8 cellular contexts compared by ENCODE assay signal in the genomic region with DNA sequence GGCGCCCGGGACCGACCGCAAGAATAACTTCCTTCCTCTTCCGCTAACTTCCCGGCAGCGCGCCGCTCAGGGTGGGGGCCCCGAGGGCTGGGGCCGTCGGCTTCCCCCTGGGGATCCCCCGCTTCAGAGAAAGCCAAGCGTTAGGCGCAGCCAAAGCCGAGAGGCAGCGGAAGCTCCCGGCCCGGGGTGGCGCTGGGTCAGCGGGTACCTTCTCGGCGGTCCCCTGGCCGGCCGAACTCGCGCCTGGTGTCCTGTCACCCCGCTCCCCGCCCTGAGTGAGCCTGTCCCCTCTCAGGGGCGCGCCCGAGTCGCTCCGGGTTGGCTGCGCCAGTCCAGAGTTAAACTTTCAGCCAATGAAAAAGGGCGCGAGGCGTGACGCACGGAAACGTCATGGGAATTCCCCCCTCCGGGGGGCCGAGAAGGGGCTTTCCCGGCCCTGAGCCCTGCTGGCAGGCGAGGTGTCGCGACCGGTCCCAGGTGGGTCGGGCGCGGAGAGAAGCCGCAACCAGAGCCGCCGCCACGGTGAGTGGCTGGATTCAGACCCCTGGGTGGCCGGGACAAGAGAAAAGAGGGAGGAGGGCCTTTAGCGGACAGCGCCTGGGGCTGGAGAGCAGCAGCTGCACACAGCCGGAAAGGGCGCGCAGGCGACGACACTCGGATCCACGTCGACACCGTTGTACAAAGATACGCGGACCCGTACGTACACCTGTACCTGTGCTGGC.
DNase-seq lines count a peak whose midpoint lies in the region; ATAC-seq and TF ChIP-seq lines count a peak whose summit lies in the region.

No MANE protein-coding gene starts in this region.

- H3K9me3 ChIP-seq in HUES48 (ENCODE audit: control insufficient read depth, insufficient read depth, low read length), result no peaks in the 10 kb centered on the region
- no peaks in the 10 kb centered on the region for H3K9me3 ChIP-seq in neutrophil

- H3K27me3 ChIP-seq in HUES48 (ENCODE audit: control insufficient read depth, insufficient read depth, low read length) (peaks cover 26% of the 10 kb centered on the region), neutrophil (peaks cover 33% of the 10 kb centered on the region)

- DNase-seq in DMS53 treated with DMSO at 0.1 percent for 48 hours (lab: John Stamatoyannopoulos, UW; ENCODE audit: unreplicated experiment), result peak; percentile 85
- DNase-seq in SHP77 treated with DMSO at 0.1 percent for 48 hours (lab: John Stamatoyannopoulos, UW), result peak; percentile 61
- peak; percentile 99 for DNase-seq in activated gamma-delta T cell treated with anti-CD3 and anti-CD28 coated beads, Interleukin-2, amount 50 U/mL, for 16 hours (ENCODE audit: low read depth)
- DNase-seq in foreskin melanocyte, result peak; percentile 89
- DNase-seq in substantia nigra (lab: John Stamatoyannopoulos, UW), result peak; percentile 47 to 94 (median 81)

- no peak for TF ChIP-seq CTCF in neutrophil (IDR thresholded peaks at IDR 0.05)

- peak overlapping the region; percentile 42 for H3K9ac ChIP-seq in HUES48 (ENCODE audit: low read depth, low read length)

- peak; percentile 79 for ATAC-seq in GM21423 (IDR thresholded peaks at IDR 0.05; ENCODE audit: unreplicated experiment)

- H3K27ac ChIP-seq in HUES48 (ENCODE audit: low read depth, low read length) (peak overlapping the region; percentile 86), neutrophil (peak overlapping the region; percentile 97), substantia nigra (ENCODE audit: low read depth, low read length, poor library complexity, severe bottlenecking) (peak overlapping the region; percentile 82)

- H3K4me3 ChIP-seq in HUES48 (ENCODE audit: low read depth, low read length), result peak overlapping the region; percentile 84
- H3K4me3 ChIP-seq in neutrophil (ENCODE audit: low read depth in 1 of 2, low read length in 1 of 2), result peak overlapping the region; percentile 85 to 99

- H3K36me3 ChIP-seq in HUES48 (ENCODE audit: control insufficient read depth, insufficient read depth, low read length) (peaks cover 17% of the 10 kb centered on the region), neutrophil (peaks cover 29% of the 10 kb centered on the region)

- H3K4me1 ChIP-seq in HUES48 (ENCODE audit: control insufficient read depth, insufficient read depth, low read length) (peaks cover 16% of the 10 kb centered on the region), neutrophil (ENCODE audit: control insufficient read depth in 1 of 2, insufficient read depth in 1 of 2, low read depth in 1 of 2, low read length in 1 of 2) (peaks cover 30 to 37% of the 10 kb centered on the region in 2 experiments)

Comparison
In these comparisons a context has a peak if more than half of its experiments do, and no peak if none do; other contexts are left out.
1. Peak in every context shown above with its lines: DNase-seq, ATAC-seq, H3K4me3 ChIP-seq and H3K27ac ChIP-seq.